Comparison of ENCODE assay signal across 11 cellular contexts in the genomic region with DNA sequence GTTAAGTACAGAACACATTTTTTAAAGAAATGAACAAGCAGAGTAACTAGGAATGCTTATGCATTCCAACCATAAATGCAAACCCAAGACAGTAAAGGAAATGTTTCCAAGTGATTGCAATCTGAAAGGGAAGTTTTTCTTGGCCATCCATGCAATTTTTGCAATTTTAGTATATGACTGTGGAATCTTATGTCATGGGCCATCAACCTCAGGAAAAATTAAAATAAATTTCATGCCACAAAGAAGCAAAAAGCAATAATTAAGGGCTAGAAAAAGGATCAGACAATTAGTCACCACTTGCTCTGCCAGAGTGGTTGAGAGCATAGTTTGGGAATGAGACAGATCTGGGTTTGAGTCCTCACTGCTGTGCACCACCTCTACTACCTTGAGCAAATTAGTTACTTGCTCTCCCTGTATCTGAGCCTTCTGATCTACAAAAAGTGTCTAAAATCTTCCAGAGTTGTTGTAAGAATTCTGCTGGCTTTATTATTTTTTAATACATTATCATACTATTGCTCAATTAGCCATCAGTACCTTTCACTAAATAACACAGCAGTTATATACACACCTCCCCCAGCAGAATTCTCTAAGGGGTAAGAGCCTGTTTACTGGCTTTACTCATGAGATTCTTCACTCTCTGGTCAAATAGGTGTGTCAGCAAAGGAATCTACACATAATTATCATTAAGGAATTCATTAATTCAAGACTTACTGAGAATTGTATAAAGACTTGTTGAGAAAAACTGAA. TPM values are rescaled to one million over a fixed set of nuclear protein-coding genes. Genes with fewer than 3 reads are reported as not detected.
DNase-seq lines count a peak whose midpoint lies in the region; ATAC-seq, FAIRE-seq and TF ChIP-seq lines count a peak whose summit lies in the region.
"Had no signal": no experiment of that assay in that cellular context is flagged by ENCODE, and none has a peak within 500 bp of the region (broad histone marks: within the 10 kb centered on the region; RNA-seq: fewer than 3 reads in every experiment).

No MANE protein-coding gene starts in this region.

- POLR2A ChIA-PET in AG04449 (lab: Yijun Ruan, JAX): no interaction called here
- POLR2A ChIA-PET in IMR-90 (lab: Charles Lee; ENCODE audit: unreplicated experiment): no interaction called here

- peak; percentile 73 for FAIRE-seq in keratinocyte (lab: Jason Lieb, UNC)

- TF ChIP-seq POLR2A in IMR-90 (IDR thresholded peaks at IDR 0.05; ENCODE audit: low read depth, low read length): no peak
- no peak for TF ChIP-seq POLR2A in lower leg skin (IDR thresholded peaks at IDR 0.05)

- H3K36me3 ChIP-seq in IMR-90 (ENCODE audit: control insufficient read depth, insufficient read depth, low read length): no peaks in the 10 kb centered on the region
- no peaks in the 10 kb centered on the region for H3K36me3 ChIP-seq in brain microvascular endothelial cell (replicated peaks)
- H3K36me3 ChIP-seq in keratinocyte (ENCODE audit: control insufficient read depth in 2 of 2, extremely low read depth in 1 of 2, insufficient read depth in 2 of 2, low read length in 2 of 2): no peaks in the 10 kb centered on the region

- peak overlapping the region; percentile 4 to 61; a peak in 1 of 4 replicates for H4K8ac ChIP-seq in IMR-90 (ENCODE audit: low read depth in 2 of 2, low read length in 2 of 2)

- peak overlapping the region; percentile 59 for H2BK5ac ChIP-seq in IMR-90 (ENCODE audit: low read depth, low read length, poor library complexity, severe bottlenecking)

- H3K27me3 ChIP-seq in IMR-90 (ENCODE audit: control insufficient read depth, insufficient read depth, low read length): no peaks in the 10 kb centered on the region
- H3K27me3 ChIP-seq in brain microvascular endothelial cell (replicated peaks): no peaks in the 10 kb centered on the region
- H3K27me3 ChIP-seq in keratinocyte (ENCODE audit: control insufficient read depth, extremely low read depth, insufficient read depth, low read length): no peaks in the 10 kb centered on the region

- no peaks in the 10 kb centered on the region for H4K20me1 ChIP-seq in IMR-90 (ENCODE audit: insufficient read depth, low read length)
- H4K20me1 ChIP-seq in keratinocyte (ENCODE audit: control insufficient read depth, extremely low read depth, insufficient read depth, low read length): no peaks in the 10 kb centered on the region

- H2AK5ac ChIP-seq in IMR-90 (ENCODE audit: low read depth, low read length): no peak overlapping the region

- peak overlapping the region; percentile 84; the same call in 1 of the 2 replicates for H2BK120ac ChIP-seq in IMR-90 (ENCODE audit: low read depth, low read length)

- dilution Hi-C loops in IMR-90 (cut with HindIII; ENCODE audit: low sequenced_read_pairs, unreplicated experiment): no loop called here
- dilution Hi-C loops in keratinocyte (cut with MboI; ENCODE audit: extremely low pct_ligation_motif_present, low sequenced_read_pairs): no loop called here

- peak; percentile 89 for ATAC-seq in IMR-90 (ENCODE audit: low read depth)
- no peak for ATAC-seq in GM18520 (IDR thresholded peaks at IDR 0.05; ENCODE audit: unreplicated experiment)

- H2AFZ ChIP-seq in IMR-90 (replicated peaks; ENCODE audit: low read length, poor library complexity) (no peak overlapping the region), keratinocyte (ENCODE audit: control insufficient read depth, low read length) (peak overlapping the region; percentile 66)

- no peak for TF ChIP-seq RAD21 in IMR-90 (IDR thresholded peaks at IDR 0.05; ENCODE audit: low read length)

- peaks cover 0 to 10% of the 10 kb centered on the region in 2 experiments; a peak in 2 of 4 replicates for H3K79me1 ChIP-seq in IMR-90 (ENCODE audit: low read depth in 1 of 2, low read length in 2 of 2)

- H3K9me3 ChIP-seq in IMR-90 (ENCODE audit: control insufficient read depth, insufficient read depth, low read length) (no peaks in the 10 kb centered on the region), keratinocyte (ENCODE audit: control insufficient read depth, low read depth, low read length) (no peaks in the 10 kb centered on the region)

- no peak overlapping the region for H4K91ac ChIP-seq in IMR-90 (ENCODE audit: insufficient read depth, low read depth, low read length)

- no peak overlapping the region for H2AK9ac ChIP-seq in IMR-90 (replicated peaks; ENCODE audit: low read depth, low read length, poor library complexity)

- peak; percentile 93 for DNase-seq in AG04449 (ENCODE audit: low read depth, low spot score)
- DNase-seq in IMR-90: peak; percentile 94
- DNase-seq in brain microvascular endothelial cell: peak; percentile 87
- no peak for DNase-seq in keratinocyte (ENCODE audit: low read depth, low spot score)
- DNase-seq in lower leg skin (ENCODE audit: low spot score in 2 of 2): no peak
- DNase-seq in stimulated activated CD4-positive, alpha-beta T cell treated with anti-CD3 and anti-CD28 coated beads, Interleukin-4, amount 100 ng/mL, for 4 hours: no peak
- DNase-seq in NCI-H2196 treated with DMSO at 0.1 percent for 48 hours (lab: John Stamatoyannopoulos, UW; ENCODE audit: unreplicated experiment): no peak
- DNase-seq: NCI-H1417 treated with DMSO at 0.1 percent for 48 hours, NCI-H524 treated with DMSO at 0.1 percent for 48 hours, Right ventricle myocardium superior had no signal

- CTCF ChIA-PET in AG04449 (lab: Yijun Ruan, JAX) (no interaction called here), IMR-90 (lab: Yijun Ruan, JAX) (no interaction called here)

- no peak overlapping the region for H3K56ac ChIP-seq in IMR-90 (ENCODE audit: extremely low read depth, insufficient read depth, low read length)

- peak overlapping the region; percentile 81; the same call in 1 of the 2 replicates for H3K4ac ChIP-seq in IMR-90 (ENCODE audit: low read depth, low read length)

- peak overlapping the region; percentile 95; the same call in 1 of the 2 replicates for H2BK20ac ChIP-seq in IMR-90 (ENCODE audit: low read depth, low read length)

- H3K9ac ChIP-seq in IMR-90 (ENCODE audit: low read depth, low read length) (no peak overlapping the region), keratinocyte (ENCODE audit: control insufficient read depth, extremely low read depth, insufficient read depth, low read length) (peak overlapping the region; percentile 4)

- H3K4me1 ChIP-seq in IMR-90 (ENCODE audit: control insufficient read depth, insufficient read depth, low read length): peaks cover 11% of the 10 kb centered on the region
- H3K4me1 ChIP-seq in keratinocyte (ENCODE audit: control insufficient read depth, extremely low read depth, insufficient read depth, low read length): peaks cover 31% of the 10 kb centered on the region

- no peak overlapping the region; the same call in 1 of the 2 replicates for H3K23ac ChIP-seq in IMR-90 (ENCODE audit: low read depth, low read length)

- intact Hi-C loops in IMR-90 (cut with micrococcal nuclease): no loop called here
- intact Hi-C loops in lower leg skin (cut with DNase I; ENCODE audit: low total_unique reads): no loop called here

- no peak overlapping the region for H4K5ac ChIP-seq in IMR-90 (ENCODE audit: low read depth, low read length)

- H3K14ac ChIP-seq in IMR-90 (replicated peaks; ENCODE audit: low read depth, low read length): no peak overlapping the region

- no peaks in the 10 kb centered on the region for H3K79me2 ChIP-seq in keratinocyte (ENCODE audit: control insufficient read depth, insufficient read depth, low read length)

- H3K18ac ChIP-seq in IMR-90 (ENCODE audit: low read depth, low read length): peak overlapping the region; percentile 95; the same call in 1 of the 2 replicates

- peaks cover 21% of the 10 kb centered on the region for H3K9me1 ChIP-seq in IMR-90 (ENCODE audit: insufficient read depth, low read length)
- no peaks in the 10 kb centered on the region for H3K9me1 ChIP-seq in keratinocyte (ENCODE audit: control insufficient read depth, extremely low read depth, insufficient read depth, low read length)

- H2BK15ac ChIP-seq in IMR-90 (ENCODE audit: low read depth, low read length): peak overlapping the region; percentile 96; the same call in 1 of the 3 replicates

- H3K4me3 ChIP-seq in AG04449 (ENCODE audit: low read depth, low read length) (no peak overlapping the region), IMR-90 (ENCODE audit: insufficient read depth, low read depth, low read length) (no peak overlapping the region), brain microvascular endothelial cell (ENCODE audit: low read depth, low read length) (no peak overlapping the region), keratinocyte (ENCODE audit: control insufficient read depth in 2 of 3, extremely low read depth in 1 of 3, insufficient read depth in 2 of 3, low read depth in 1 of 3, low read length in 3 of 3) (peak overlapping the region in 1 of 3 experiments; percentile 33), lower leg skin (ENCODE audit: low read depth, poor library complexity, severe bottlenecking) (no peak overlapping the region)

- no peak overlapping the region for H3K4me2 ChIP-seq in IMR-90 (ENCODE audit: low read depth, low read length)
- H3K4me2 ChIP-seq in keratinocyte (ENCODE audit: control insufficient read depth, extremely low read depth, insufficient read depth, low read depth, low read length): peak overlapping the region; percentile 66

- in situ Hi-C loops in IMR-90 (cut with MboI; ENCODE audit: low sequenced_read_pairs) (no loop called here), brain microvascular endothelial cell (cut with HindIII; ENCODE audit: low pct_ligation_motif_present, low sequenced_read_pairs) (no loop called here)

- H3K27ac ChIP-seq in IMR-90 (ENCODE audit: insufficient read depth, low read length): no peak overlapping the region; the same call in none of the 2 replicates
- peak overlapping the region; percentile 85 for H3K27ac ChIP-seq in brain microvascular endothelial cell
- H3K27ac ChIP-seq in keratinocyte (ENCODE audit: control insufficient read depth, insufficient read depth, low read length): peak overlapping the region; percentile 63

- TF ChIP-seq CTCF in AG04449 (IDR thresholded peaks at IDR 0.05; ENCODE audit: insufficient read depth, low read length, missing control alignments) (no peak), IMR-90 (conservative IDR thresholded peaks at IDR 0.05; ENCODE audit: low read depth, low read length) (no peak), brain microvascular endothelial cell (IDR thresholded peaks at IDR 0.05; ENCODE audit: low read depth, low read length, missing control alignments) (no peak), keratinocyte (optimal IDR thresholded peaks at IDR 0.05 in 1 of 3, IDR thresholded peaks at IDR 0.05 in 1 of 3, conservative IDR thresholded peaks at IDR 0.05 in 1 of 3; ENCODE audit: extremely low read depth in 1 of 3, insufficient read depth in 2 of 3, low read length in 3 of 3) (no peak), lower leg skin (IDR thresholded peaks at IDR 0.05) (no peak)

- BruUV-seq in IMR-90 (replicated peaks; lab: Mats Ljungman, UMichigan): no TSS peak

RNA-seq across cellular contexts. Expression of a gene that starts 49.8 kb away (rescaled TPM):
- total RNA-seq in IMR-90 (2012; rRNA removed) (283 and 326 TPM in 2 replicates), lower leg skin (10 to 100 TPM; 15.0 to 59.3 (median 24.0) TPM)
- polyA plus RNA-seq in IMR-90 (2012; rRNA removed) (130 and 134 TPM in 2 replicates), keratinocyte (3.1 to 4.8 TPM (median 3.5 TPM) in 3 replicates)
- polyA plus RNA-seq in IMR-90 (2012; cell fraction: cytosol; rRNA removed): 90.0 and 130 TPM in 2 replicates
- 150 and 261 TPM in 2 replicates for polyA plus RNA-seq in IMR-90 (2012; cell fraction: nucleus; rRNA removed; ENCODE audit: low replicate concordance)
- 0.32 TPM for polyA plus RNA-seq in keratinocyte (2011; ENCODE audit: low read depth)
- polyA plus RNA-seq in keratinocyte (2011; cell fraction: cytosol; rRNA removed): 0.96 and 1.0 TPM in 2 replicates
- polyA plus RNA-seq in keratinocyte (2011; cell fraction: nucleus; rRNA removed): 12.3 and 12.7 TPM in 2 replicates
- 0.18 and 2.9 TPM in 2 replicates for polyA plus RNA-seq in keratinocyte (2012; ENCODE audit: low replicate concordance)
- polyA minus RNA-seq in keratinocyte: 5.1 to 14.5 TPM (median 11.5 TPM) in 3 replicates
- polyA minus RNA-seq in keratinocyte (2011; cell fraction: cytosol; rRNA and poly(A)+ RNA removed): 2.3 TPM
- polyA minus RNA-seq in keratinocyte (2011; cell fraction: nucleus; rRNA and poly(A)+ RNA removed): 19.3 and 37.8 TPM in 2 replicates

Comparison
In these comparisons a context has a peak if more than half of its experiments do, and no peak if none do; other contexts are left out.
1. DNase-seq: peak in AG04449 (single experiment), IMR-90 (single experiment) and brain microvascular endothelial cell (single experiment); none in keratinocyte (single experiment), lower leg skin (0 of 2), stimulated activated CD4-positive, alpha-beta T cell treated with anti-CD3 and anti-CD28 coated beads, Interleukin-4, amount 100 ng/mL, for 4 hours (0 of 2) and NCI-H2196 treated with DMSO at 0.1 percent for 48 hours (single experiment).